Comparison of ENCODE assay signal across 1 cellular context in the genomic region with DNA sequence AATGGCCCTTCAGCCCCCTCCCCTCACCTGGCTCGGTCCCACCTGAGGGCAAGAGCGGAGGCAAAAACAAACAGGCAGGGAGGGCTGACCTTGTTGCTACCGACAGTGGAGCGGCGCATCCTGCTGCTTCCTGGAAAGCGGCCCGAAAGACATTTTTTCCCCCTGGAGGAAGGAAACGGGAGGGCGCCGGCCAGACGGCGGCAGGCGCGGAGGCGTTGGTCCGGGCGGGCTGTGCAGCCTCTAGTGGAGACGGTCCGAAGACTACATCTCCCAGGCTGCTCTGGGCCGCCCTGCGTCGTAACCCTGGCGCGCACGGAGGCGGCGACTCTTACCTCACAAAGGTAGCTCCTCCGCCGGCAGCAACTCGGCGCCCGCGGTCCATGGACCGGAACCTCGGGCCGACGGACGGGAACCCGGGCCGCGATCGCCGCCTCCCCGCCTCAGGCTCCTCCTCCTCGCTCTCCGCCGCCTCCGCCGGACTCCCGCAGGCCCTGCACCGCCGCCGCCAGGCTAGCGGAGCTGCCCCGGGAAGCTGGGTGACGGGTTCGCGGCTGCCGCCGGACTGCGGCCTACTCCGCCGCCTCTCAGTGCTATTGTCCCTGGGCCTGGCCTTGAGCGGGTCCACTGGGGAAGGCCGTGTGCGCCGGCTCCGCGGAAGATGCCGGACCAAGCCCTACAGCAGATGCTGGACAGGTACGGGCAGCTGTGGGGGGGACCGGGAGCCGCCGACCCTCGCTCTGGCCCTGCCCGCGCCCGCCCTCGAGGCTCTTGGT.
A peak's percentile ranks its signal among the peaks of the same experiment; 100 is the strongest.
TF ChIP-seq lines count a peak whose summit lies in the region.

A gene (minus strand): TSS at position 242 of the 773 bp plus-strand sequence. CDS start 50,728 bp downstream, outside the sequence.
A gene with protein sequence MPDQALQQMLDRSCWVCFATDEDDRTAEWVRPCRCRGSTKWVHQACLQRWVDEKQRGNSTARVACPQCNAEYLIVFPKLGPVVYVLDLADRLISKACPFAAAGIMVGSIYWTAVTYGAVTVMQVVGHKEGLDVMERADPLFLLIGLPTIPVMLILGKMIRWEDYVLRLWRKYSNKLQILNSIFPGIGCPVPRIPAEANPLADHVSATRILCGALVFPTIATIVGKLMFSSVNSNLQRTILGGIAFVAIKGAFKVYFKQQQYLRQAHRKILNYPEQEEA (plus strand): TSS at position 331 of the 773 bp plus-strand sequence. CDS start 328 bp downstream, at position 659.

TF ChIP-seq in HepG2, 621 proteins besides CTCF, POLR2A, EP300 and RAD21 (continued from another document and continues in another):
- peak; percentile 92; the same call in 1 of the 2 replicates for TF ChIP-seq ZNF773 (CRISPR knock-in tag; IDR thresholded peaks at IDR 0.05; ENCODE audit: borderline replicate concordance)
- 0 out of 2 replicates have a peak, but pooled peaks have one; percentile 57 for TF ChIP-seq ZNF431 (CRISPR knock-in tag; IDR thresholded peaks at IDR 0.05; ENCODE audit: borderline replicate concordance, low read depth)
- peak; percentile 4; the same call in 1 of the 2 replicates for TF ChIP-seq MYNN (CRISPR knock-in tag; IDR thresholded peaks at IDR 0.05; ENCODE audit: low read depth)
- TF ChIP-seq NR2C2 (CRISPR knock-in tag; IDR thresholded peaks at IDR 0.05; ENCODE audit: borderline replicate concordance): peak; percentile 98
- TF ChIP-seq, protein P1, sequence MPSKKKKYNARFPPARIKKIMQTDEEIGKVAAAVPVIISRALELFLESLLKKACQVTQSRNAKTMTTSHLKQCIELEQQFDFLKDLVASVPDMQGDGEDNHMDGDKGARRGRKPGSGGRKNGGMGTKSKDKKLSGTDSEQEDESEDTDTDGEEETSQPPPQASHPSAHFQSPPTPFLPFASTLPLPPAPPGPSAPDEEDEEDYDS (CRISPR knock-in tag; IDR thresholded peaks at IDR 0.05): peak; percentile 48; the same call in 1 of the 2 replicates
- no peak for TF ChIP-seq ZNF530 (CRISPR knock-in tag; IDR thresholded peaks at IDR 0.05; ENCODE audit: low read depth)
- TF ChIP-seq SALL2 (CRISPR knock-in tag; IDR thresholded peaks at IDR 0.05): peak; percentile 56; the same call in 1 of the 2 replicates
- peak; percentile 71 for TF ChIP-seq TAF1 (CRISPR knock-in tag; IDR thresholded peaks at IDR 0.05)
- TF ChIP-seq, protein P2, sequence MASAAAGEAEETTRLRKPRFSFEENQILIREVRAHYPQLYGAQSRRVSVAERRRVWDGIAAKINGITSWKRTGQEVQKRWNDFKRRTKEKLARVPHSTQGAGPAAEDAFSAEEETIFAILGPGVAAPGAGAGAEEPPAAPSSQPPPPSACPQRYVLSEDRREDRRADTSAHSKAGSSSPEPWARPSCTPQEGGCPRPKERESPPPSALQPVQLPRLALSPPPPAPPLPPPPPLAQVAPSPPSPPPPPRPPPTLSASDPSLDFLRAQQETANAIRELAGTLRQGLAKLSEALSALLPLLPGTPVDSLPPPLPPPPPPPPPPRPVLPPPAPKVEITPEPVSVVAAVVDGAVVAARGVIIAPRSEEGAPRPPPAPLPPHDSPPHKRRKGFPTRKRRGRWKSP (CRISPR knock-in tag; IDR thresholded peaks at IDR 0.05): no peak; the same call in 1 of the 2 replicates
- TF ChIP-seq IKZF4 (CRISPR knock-in tag; IDR thresholded peaks at IDR 0.05; ENCODE audit: borderline replicate concordance, low read depth, not compliant biosample characterization): peak; percentile 74
- TF ChIP-seq NFKB2 (CRISPR knock-in tag; IDR thresholded peaks at IDR 0.05; ENCODE audit: borderline replicate concordance): peak; percentile 87; the same call in 1 of the 2 replicates
- peak; percentile 66 for TF ChIP-seq ASH2L (IDR thresholded peaks at IDR 0.05; ENCODE audit: insufficient read length, low read depth, low read length)
- peak; percentile 76 for TF ChIP-seq YEATS2 (CRISPR knock-in tag; IDR thresholded peaks at IDR 0.05; ENCODE audit: borderline replicate concordance)
- TF ChIP-seq ZNF572 (CRISPR knock-in tag; IDR thresholded peaks at IDR 0.05): peak; percentile 81; the same call in 1 of the 2 replicates
- peak; percentile 23; the same call in 1 of the 2 replicates for TF ChIP-seq KDM5A (IDR thresholded peaks at IDR 0.05; ENCODE audit: borderline replicate concordance, low read length)
- peak; percentile 81 for TF ChIP-seq FOXK1 (CRISPR knock-in tag; IDR thresholded peaks at IDR 0.05; ENCODE audit: borderline replicate concordance, low read depth)
- no peak; the same call in 1 of the 2 replicates for TF ChIP-seq ZNF430 (CRISPR knock-in tag; IDR thresholded peaks at IDR 0.05)
- TF ChIP-seq ZKSCAN5 (CRISPR knock-in tag; IDR thresholded peaks at IDR 0.05): no peak
- 0 out of 2 replicates have a peak, but pooled peaks have one; percentile 31 for TF ChIP-seq ZFYVE20 (CRISPR knock-in tag; IDR thresholded peaks at IDR 0.05; ENCODE audit: borderline replicate concordance, low read depth)
- TF ChIP-seq MTA1 (CRISPR knock-in tag; IDR thresholded peaks at IDR 0.05; ENCODE audit: borderline replicate concordance): peak; percentile 76; the same call in 1 of the 2 replicates
- TF ChIP-seq, protein P3, sequence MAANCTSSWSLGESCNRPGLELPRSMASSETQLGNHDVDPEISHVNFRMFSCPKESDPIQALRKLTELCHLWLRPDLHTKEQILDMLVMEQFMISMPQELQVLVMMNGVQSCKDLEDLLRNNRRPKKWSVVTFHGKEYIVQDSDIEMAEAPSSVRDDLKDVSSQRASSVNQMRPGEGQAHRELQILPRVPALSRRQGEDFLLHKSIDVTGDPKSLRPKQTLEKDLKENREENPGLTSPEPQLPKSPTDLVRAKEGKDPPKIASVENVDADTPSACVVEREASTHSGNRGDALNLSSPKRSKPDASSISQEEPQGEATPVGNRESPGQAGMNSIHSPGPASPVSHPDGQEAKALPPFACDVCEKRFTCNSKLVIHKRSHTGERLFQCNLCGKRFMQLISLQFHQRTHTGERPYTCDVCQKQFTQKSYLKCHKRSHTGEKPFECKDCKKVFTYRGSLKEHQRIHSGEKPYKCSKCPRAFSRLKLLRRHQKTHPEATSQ (CRISPR knock-in tag; IDR thresholded peaks at IDR 0.05; ENCODE audit: borderline replicate concordance): peak; percentile 93
- peak; percentile 55; the same call in 1 of the 2 replicates for TF ChIP-seq RXRA (CRISPR knock-in tag; IDR thresholded peaks at IDR 0.05)
- TF ChIP-seq, protein P4, sequence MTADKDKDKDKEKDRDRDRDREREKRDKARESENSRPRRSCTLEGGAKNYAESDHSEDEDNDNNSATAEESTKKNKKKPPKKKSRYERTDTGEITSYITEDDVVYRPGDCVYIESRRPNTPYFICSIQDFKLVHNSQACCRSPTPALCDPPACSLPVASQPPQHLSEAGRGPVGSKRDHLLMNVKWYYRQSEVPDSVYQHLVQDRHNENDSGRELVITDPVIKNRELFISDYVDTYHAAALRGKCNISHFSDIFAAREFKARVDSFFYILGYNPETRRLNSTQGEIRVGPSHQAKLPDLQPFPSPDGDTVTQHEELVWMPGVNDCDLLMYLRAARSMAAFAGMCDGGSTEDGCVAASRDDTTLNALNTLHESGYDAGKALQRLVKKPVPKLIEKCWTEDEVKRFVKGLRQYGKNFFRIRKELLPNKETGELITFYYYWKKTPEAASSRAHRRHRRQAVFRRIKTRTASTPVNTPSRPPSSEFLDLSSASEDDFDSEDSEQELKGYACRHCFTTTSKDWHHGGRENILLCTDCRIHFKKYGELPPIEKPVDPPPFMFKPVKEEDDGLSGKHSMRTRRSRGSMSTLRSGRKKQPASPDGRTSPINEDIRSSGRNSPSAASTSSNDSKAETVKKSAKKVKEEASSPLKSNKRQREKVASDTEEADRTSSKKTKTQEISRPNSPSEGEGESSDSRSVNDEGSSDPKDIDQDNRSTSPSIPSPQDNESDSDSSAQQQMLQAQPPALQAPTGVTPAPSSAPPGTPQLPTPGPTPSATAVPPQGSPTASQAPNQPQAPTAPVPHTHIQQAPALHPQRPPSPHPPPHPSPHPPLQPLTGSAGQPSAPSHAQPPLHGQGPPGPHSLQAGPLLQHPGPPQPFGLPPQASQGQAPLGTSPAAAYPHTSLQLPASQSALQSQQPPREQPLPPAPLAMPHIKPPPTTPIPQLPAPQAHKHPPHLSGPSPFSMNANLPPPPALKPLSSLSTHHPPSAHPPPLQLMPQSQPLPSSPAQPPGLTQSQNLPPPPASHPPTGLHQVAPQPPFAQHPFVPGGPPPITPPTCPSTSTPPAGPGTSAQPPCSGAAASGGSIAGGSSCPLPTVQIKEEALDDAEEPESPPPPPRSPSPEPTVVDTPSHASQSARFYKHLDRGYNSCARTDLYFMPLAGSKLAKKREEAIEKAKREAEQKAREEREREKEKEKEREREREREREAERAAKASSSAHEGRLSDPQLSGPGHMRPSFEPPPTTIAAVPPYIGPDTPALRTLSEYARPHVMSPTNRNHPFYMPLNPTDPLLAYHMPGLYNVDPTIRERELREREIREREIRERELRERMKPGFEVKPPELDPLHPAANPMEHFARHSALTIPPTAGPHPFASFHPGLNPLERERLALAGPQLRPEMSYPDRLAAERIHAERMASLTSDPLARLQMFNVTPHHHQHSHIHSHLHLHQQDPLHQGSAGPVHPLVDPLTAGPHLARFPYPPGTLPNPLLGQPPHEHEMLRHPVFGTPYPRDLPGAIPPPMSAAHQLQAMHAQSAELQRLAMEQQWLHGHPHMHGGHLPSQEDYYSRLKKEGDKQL (CRISPR knock-in tag; IDR thresholded peaks at IDR 0.05; ENCODE audit: low read depth): no peak
- peak; percentile 77; the same call in 1 of the 2 replicates for TF ChIP-seq PCBP1 (IDR thresholded peaks at IDR 0.05; ENCODE audit: borderline replicate concordance, low read depth, low read length)
- 0 out of 2 replicates have a peak, but pooled peaks have one; percentile 35 for TF ChIP-seq SIX1 (CRISPR knock-in tag; IDR thresholded peaks at IDR 0.05; ENCODE audit: borderline replicate concordance)
- TF ChIP-seq, protein P5, sequence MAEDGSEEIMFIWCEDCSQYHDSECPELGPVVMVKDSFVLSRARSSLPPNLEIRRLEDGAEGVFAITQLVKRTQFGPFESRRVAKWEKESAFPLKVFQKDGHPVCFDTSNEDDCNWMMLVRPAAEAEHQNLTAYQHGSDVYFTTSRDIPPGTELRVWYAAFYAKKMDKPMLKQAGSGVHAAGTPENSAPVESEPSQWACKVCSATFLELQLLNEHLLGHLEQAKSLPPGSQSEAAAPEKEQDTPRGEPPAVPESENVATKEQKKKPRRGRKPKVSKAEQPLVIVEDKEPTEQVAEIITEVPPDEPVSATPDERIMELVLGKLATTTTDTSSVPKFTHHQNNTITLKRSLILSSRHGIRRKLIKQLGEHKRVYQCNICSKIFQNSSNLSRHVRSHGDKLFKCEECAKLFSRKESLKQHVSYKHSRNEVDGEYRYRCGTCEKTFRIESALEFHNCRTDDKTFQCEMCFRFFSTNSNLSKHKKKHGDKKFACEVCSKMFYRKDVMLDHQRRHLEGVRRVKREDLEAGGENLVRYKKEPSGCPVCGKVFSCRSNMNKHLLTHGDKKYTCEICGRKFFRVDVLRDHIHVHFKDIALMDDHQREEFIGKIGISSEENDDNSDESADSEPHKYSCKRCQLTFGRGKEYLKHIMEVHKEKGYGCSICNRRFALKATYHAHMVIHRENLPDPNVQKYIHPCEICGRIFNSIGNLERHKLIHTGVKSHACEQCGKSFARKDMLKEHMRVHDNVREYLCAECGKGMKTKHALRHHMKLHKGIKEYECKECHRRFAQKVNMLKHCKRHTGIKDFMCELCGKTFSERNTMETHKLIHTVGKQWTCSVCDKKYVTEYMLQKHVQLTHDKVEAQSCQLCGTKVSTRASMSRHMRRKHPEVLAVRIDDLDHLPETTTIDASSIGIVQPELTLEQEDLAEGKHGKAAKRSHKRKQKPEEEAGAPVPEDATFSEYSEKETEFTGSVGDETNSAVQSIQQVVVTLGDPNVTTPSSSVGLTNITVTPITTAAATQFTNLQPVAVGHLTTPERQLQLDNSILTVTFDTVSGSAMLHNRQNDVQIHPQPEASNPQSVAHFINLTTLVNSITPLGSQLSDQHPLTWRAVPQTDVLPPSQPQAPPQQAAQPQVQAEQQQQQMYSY (CRISPR knock-in tag; IDR thresholded peaks at IDR 0.05): peak; percentile 98
- TF ChIP-seq, protein P6, sequence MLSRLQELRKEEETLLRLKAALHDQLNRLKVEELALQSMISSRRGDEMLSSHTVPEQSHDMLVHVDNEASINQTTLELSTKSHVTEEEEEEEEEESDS (CRISPR knock-in tag; IDR thresholded peaks at IDR 0.05; ENCODE audit: borderline replicate concordance): peak; percentile 89; the same call in 1 of the 2 replicates
- no peak; the same call in 1 of the 2 replicates for TF ChIP-seq SMC3 (IDR thresholded peaks at IDR 0.05; ENCODE audit: low read length)
- TF ChIP-seq ZEB1 (IDR thresholded peaks at IDR 0.05; ENCODE audit: insufficient replicate concordance, low read depth): peak; percentile 68
- no peak for TF ChIP-seq SMAD3 (CRISPR knock-in tag; IDR thresholded peaks at IDR 0.05)
- no peak for TF ChIP-seq HMG20B (CRISPR knock-in tag; conservative IDR thresholded peaks at IDR 0.05)
- TF ChIP-seq, protein P7, sequence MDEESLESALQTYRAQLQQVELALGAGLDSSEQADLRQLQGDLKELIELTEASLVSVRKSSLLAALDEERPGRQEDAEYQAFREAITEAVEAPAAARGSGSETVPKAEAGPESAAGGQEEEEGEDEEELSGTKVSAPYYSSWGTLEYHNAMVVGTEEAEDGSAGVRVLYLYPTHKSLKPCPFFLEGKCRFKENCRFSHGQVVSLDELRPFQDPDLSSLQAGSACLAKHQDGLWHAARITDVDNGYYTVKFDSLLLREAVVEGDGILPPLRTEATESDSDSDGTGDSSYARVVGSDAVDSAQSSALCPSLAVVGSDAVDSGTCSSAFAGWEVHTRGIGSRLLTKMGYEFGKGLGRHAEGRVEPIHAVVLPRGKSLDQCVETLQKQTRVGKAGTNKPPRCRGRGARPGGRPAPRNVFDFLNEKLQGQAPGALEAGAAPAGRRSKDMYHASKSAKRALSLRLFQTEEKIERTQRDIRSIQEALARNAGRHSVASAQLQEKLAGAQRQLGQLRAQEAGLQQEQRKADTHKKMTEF (CRISPR knock-in tag; IDR thresholded peaks at IDR 0.05): peak; percentile 93
- peak; percentile 88 for TF ChIP-seq TOPORS (CRISPR knock-in tag; IDR thresholded peaks at IDR 0.05)
- peak; percentile 50 for TF ChIP-seq U2AF1 (optimal IDR thresholded peaks at IDR 0.05; ENCODE audit: low read depth, low read length)
